11 cellular contexts compared by ENCODE assay signal in the genomic region with DNA sequence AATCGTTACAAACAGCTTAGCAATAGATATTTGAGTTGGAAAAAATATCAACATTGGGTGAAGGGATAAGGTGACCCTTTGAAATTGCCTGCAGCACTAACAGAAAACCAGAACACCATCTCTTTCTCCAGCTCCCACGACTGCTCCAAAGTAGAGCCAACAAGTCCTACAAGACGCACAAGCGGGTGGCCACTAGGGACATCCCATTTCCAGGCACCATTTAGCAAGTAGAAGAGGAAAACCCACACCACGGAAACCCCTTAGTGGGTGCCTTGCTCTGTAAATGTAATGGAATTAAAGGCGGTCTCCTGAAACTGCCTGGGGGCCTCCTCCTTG. TPM values are rescaled to one million over a fixed set of nuclear protein-coding genes. Genes with fewer than 3 reads are reported as not detected.
DNase-seq lines count a peak whose midpoint lies in the region; ATAC-seq, FAIRE-seq and TF ChIP-seq lines count a peak whose summit lies in the region.
"Had no signal": no experiment of that assay in that cellular context is flagged by ENCODE, and none has a peak within 500 bp of the region (broad histone marks: within the 10 kb centered on the region; RNA-seq: fewer than 3 reads in every experiment).

No MANE protein-coding gene starts in this region.

- no peak overlapping the region for H2BK120ac ChIP-seq in H1 (replicated peaks; ENCODE audit: low read depth, low read length)

- no peak overlapping the region for H2BK15ac ChIP-seq in H1 (ENCODE audit: low read length)

- H3K27ac Mint-ChIP-seq in activated naive CD8-positive, alpha-beta T cell treated with anti-CD3 and anti-CD28 coated beads, Interleukin-2, amount 10 ng/mL, durations not matched to agents 7 days and 5 days, result no peak overlapping the region
- H3K27ac Mint-ChIP-seq in activated naive CD8-positive, alpha-beta T cell treated with anti-CD3 and anti-CD28 coated beads for 36 hours, result no peak overlapping the region

- H3K36me3 ChIP-seq in H1 (ENCODE audit: control insufficient read depth in 2 of 4, insufficient read depth in 4 of 4, low read length in 3 of 4) (no peaks in the 10 kb centered on the region), mesodermal cell (ENCODE audit: control insufficient read depth, insufficient read depth, low read length) (no peaks in the 10 kb centered on the region), upper lobe of right lung (no peaks in the 10 kb centered on the region)

- H3K4me1 Mint-ChIP-seq in activated naive CD8-positive, alpha-beta T cell treated with anti-CD3 and anti-CD28 coated beads, Interleukin-2, amount 10 ng/mL, durations not matched to agents 7 days and 5 days, result no peaks in the 10 kb centered on the region
- H3K4me1 Mint-ChIP-seq in activated naive CD8-positive, alpha-beta T cell treated with anti-CD3 and anti-CD28 coated beads for 36 hours, result peaks cover 2% of the 10 kb centered on the region

- H3K18ac ChIP-seq in H1 (ENCODE audit: extremely low read depth, low read length), result no peak overlapping the region

- no peak for FAIRE-seq in H1 (lab: Jason Lieb, UNC)
- FAIRE-seq: colon had no signal

- CTCF ChIA-PET in H1 (lab: Charles Lee; ENCODE audit: partially characterized antibody), result no interaction called here

- POLR2A ChIA-PET in activated naive CD8-positive, alpha-beta T cell treated with anti-CD3 and anti-CD28 coated beads, Interleukin-2, amount 10 ng/mL, durations not matched to agents 7 days and 5 days (lab: Charles Lee), result no interaction called here
- POLR2A ChIA-PET in H1 (lab: Charles Lee; ENCODE audit: partially characterized antibody), result no interaction called here

- no peaks in the 10 kb centered on the region for H3K36me3 Mint-ChIP-seq in activated naive CD8-positive, alpha-beta T cell treated with anti-CD3 and anti-CD28 coated beads, Interleukin-2, amount 10 ng/mL, durations not matched to agents 7 days and 5 days
- no peaks in the 10 kb centered on the region for H3K36me3 Mint-ChIP-seq in activated naive CD8-positive, alpha-beta T cell treated with anti-CD3 and anti-CD28 coated beads for 36 hours

- no peak overlapping the region for H2AK5ac ChIP-seq in H1 (ENCODE audit: low read depth, low read length)

- H4K20me1 ChIP-seq in H1 (replicated peaks in 1 of 2; ENCODE audit: control insufficient read depth in 1 of 2, insufficient read depth in 2 of 2, low read length in 2 of 2), result no peaks in the 10 kb centered on the region

- peak overlapping the region in 1 of 4 experiments; percentile 63; a peak in 3 of 8 replicates for H3K4me3 ChIP-seq in H1 (ENCODE audit: extremely low read depth in 1 of 4, insufficient read depth in 2 of 4, low read depth in 3 of 4, low read length in 4 of 4)
- H3K4me3 ChIP-seq in mesodermal cell (ENCODE audit: extremely low read depth, insufficient read depth, low read length, poor library complexity, severe bottlenecking), result peak overlapping the region; percentile 48
- H3K4me3 ChIP-seq in upper lobe of right lung, result peak overlapping the region; percentile 46

- H2BK20ac ChIP-seq in H1 (ENCODE audit: low read length), result no peak overlapping the region

- H4K5ac ChIP-seq in H1 (ENCODE audit: insufficient read length, low read depth, low read length), result no peak overlapping the region

- 13% methylated on average over 4 of the region's 6 CpGs; no CpG with 5 or more reads in 1 of the 2 experiments for WGBS in H1 (ENCODE audit: extremely low coverage in 1 of 2, insufficient coverage in 1 of 2, insufficient read length in 1 of 2, insufficient replicate concordance in 2 of 2, low coverage in 1 of 2, low lambda C conversion rate in 2 of 2, missing lambda C conversion rate in 1 of 2), 2 experiments
- no CpG with 5 or more reads among the region's 6 CpGs for WGBS in mesodermal cell (ENCODE audit: insufficient coverage in 2 of 2), 2 experiments

- no peak for TF ChIP-seq EP300 in H1 (IDR thresholded peaks at IDR 0.05; ENCODE audit: borderline replicate concordance in 1 of 2, low read depth in 2 of 2, low read length in 2 of 2)

- no peaks in the 10 kb centered on the region for H3K9me3 Mint-ChIP-seq in activated naive CD8-positive, alpha-beta T cell treated with anti-CD3 and anti-CD28 coated beads, Interleukin-2, amount 10 ng/mL, durations not matched to agents 7 days and 5 days
- no peaks in the 10 kb centered on the region for H3K9me3 Mint-ChIP-seq in activated naive CD8-positive, alpha-beta T cell treated with anti-CD3 and anti-CD28 coated beads for 36 hours

- H4K91ac ChIP-seq in H1 (replicated peaks; ENCODE audit: insufficient read length, low read length), result no peak overlapping the region

- H2BK5ac ChIP-seq in H1 (ENCODE audit: low read depth, low read length), result no peak overlapping the region

- H3K9me3 ChIP-seq in H1 (ENCODE audit: insufficient read depth in 2 of 2, low read depth in 1 of 2, low read length in 1 of 2) (no peaks in the 10 kb centered on the region), mesodermal cell (ENCODE audit: control insufficient read depth, low read length) (no peaks in the 10 kb centered on the region), upper lobe of right lung (no peaks in the 10 kb centered on the region)

- TF ChIP-seq POLR2A in H1 (IDR thresholded peaks at IDR 0.05; ENCODE audit: control extremely low read depth in 1 of 2, low read depth in 2 of 2, low read length in 2 of 2), result no peak

- ATAC-seq in activated naive CD8-positive, alpha-beta T cell treated with anti-CD3 and anti-CD28 coated beads, Interleukin-2, amount 10 ng/mL, durations not matched to agents 7 days and 5 days (ENCODE audit: low read depth), result no peak
- ATAC-seq in upper lobe of right lung (no peak), GM19463 (IDR thresholded peaks at IDR 0.05; ENCODE audit: unreplicated experiment) (no peak)

- H3K27ac ChIP-seq in H1 (ENCODE audit: low read depth, low read length) (no peak overlapping the region), mesodermal cell (ENCODE audit: low read depth, low read length, severe bottlenecking) (no peak overlapping the region), upper lobe of right lung (no peak overlapping the region)
- H3K27ac ChIP-seq: KMS-11 had no signal

- H4K8ac ChIP-seq in H1 (ENCODE audit: extremely low read depth, insufficient read depth, low read length), result no peak overlapping the region

- intact Hi-C loops in upper lobe of right lung (cut with DNase I), result no loop called here

- H3K79me1 ChIP-seq in H1 (ENCODE audit: low read depth, low read length), result no peaks in the 10 kb centered on the region

- no peak overlapping the region for H2BK12ac ChIP-seq in H1 (ENCODE audit: low read depth, low read length)

- H3K4me1 ChIP-seq in H1 (replicated peaks in 1 of 4; ENCODE audit: control insufficient read depth in 3 of 4, insufficient read depth in 4 of 4, low read length in 3 of 4) (peaks cover 0 to 4% (median 2%) of the 10 kb centered on the region in 4 experiments; a peak in 3 of 7 replicates), mesodermal cell (ENCODE audit: control insufficient read depth, insufficient read depth, low read length, poor library complexity, severe bottlenecking) (peaks cover 2% of the 10 kb centered on the region), upper lobe of right lung (no peaks in the 10 kb centered on the region)

- no peak overlapping the region for H3K9ac ChIP-seq in H1 (replicated peaks in 1 of 4; ENCODE audit: extremely low read depth in 1 of 4, low read depth in 3 of 4, low read length in 3 of 4)
- H3K9ac ChIP-seq: KMS-11 had no signal

- H3K27me3 ChIP-seq in H1 (replicated peaks in 1 of 4; ENCODE audit: control insufficient read depth in 3 of 4, extremely low read depth in 1 of 4, insufficient read depth in 3 of 4, low read length in 3 of 4), result peaks cover 18 to 63% (median 42%) of the 10 kb centered on the region in 4 experiments
- no peaks in the 10 kb centered on the region for H3K27me3 ChIP-seq in upper lobe of right lung

- H3K23ac ChIP-seq in H1 (ENCODE audit: insufficient read length), result no peak overlapping the region

- TF ChIP-seq CTCF in H1 (IDR thresholded peaks at IDR 0.05; ENCODE audit: control extremely low read depth in 1 of 3, insufficient read depth in 1 of 3, low read depth in 1 of 3, low read length in 3 of 3), result peak in 1 of 3 experiments; percentile 1; a peak in 1 of 4 replicates
- TF ChIP-seq CTCF in upper lobe of right lung (IDR thresholded peaks at IDR 0.05), result no peak

- no peak overlapping the region for H2AFZ ChIP-seq in H1 (ENCODE audit: low read length)

- H3K79me2 ChIP-seq in H1 (ENCODE audit: control insufficient read depth in 1 of 2, insufficient read depth in 2 of 2, low read length in 2 of 2), result no peaks in the 10 kb centered on the region

- no peak for DNase-seq in activated naive CD8-positive, alpha-beta T cell treated with anti-CD3 and anti-CD28 coated beads, Interleukin-2, amount 10 ng/mL, durations not matched to agents 7 days and 5 days
- no peak for DNase-seq in activated naive CD8-positive, alpha-beta T cell treated with anti-CD3 and anti-CD28 coated beads for 36 hours
- DNase-seq in H1 (ENCODE audit: low read depth in 1 of 2, low spot score in 2 of 2) (no peak), upper lobe of right lung (no peak), DMS 273 (lab: John Stamatoyannopoulos, UW; ENCODE audit: unreplicated experiment) (no peak), ureter (ENCODE audit: low spot score) (no peak)
- DNase-seq: NCI-H510A treated with DMSO at 0.1 percent for 48 hours had no signal

- H3K4me2 ChIP-seq in H1 (ENCODE audit: insufficient read depth in 1 of 2, low read depth in 2 of 2, low read length in 2 of 2), result peak overlapping the region; percentile 73 to 88
- H3K4me2 ChIP-seq: KMS-11 had no signal

- no peak for TF ChIP-seq RAD21 in H1 (IDR thresholded peaks at IDR 0.05 in 1 of 2, conservative IDR thresholded peaks at IDR 0.05 in 1 of 2; ENCODE audit: low read depth in 2 of 2, low read length in 2 of 2)

- no peak overlapping the region for H3K14ac ChIP-seq in H1 (ENCODE audit: insufficient read length)

- H3K4ac ChIP-seq in H1 (replicated peaks; ENCODE audit: insufficient read length, low read depth, low read length), result no peak overlapping the region

- H3K23me2 ChIP-seq in H1 (ENCODE audit: low read depth, low read length), result peaks cover 8% of the 10 kb centered on the region; the same call in 1 of the 2 replicates

- peaks cover 46% of the 10 kb centered on the region for H3K27me3 Mint-ChIP-seq in activated naive CD8-positive, alpha-beta T cell treated with anti-CD3 and anti-CD28 coated beads, Interleukin-2, amount 10 ng/mL, durations not matched to agents 7 days and 5 days
- peaks cover 62% of the 10 kb centered on the region for H3K27me3 Mint-ChIP-seq in activated naive CD8-positive, alpha-beta T cell treated with anti-CD3 and anti-CD28 coated beads for 36 hours

- H3K56ac ChIP-seq in H1 (replicated peaks; ENCODE audit: insufficient read length, low read depth, low read length), result no peak overlapping the region

- H3K4me3 Mint-ChIP-seq in activated naive CD8-positive, alpha-beta T cell treated with anti-CD3 and anti-CD28 coated beads, Interleukin-2, amount 10 ng/mL, durations not matched to agents 7 days and 5 days, result peak overlapping the region; percentile 25
- no peak overlapping the region for H3K4me3 Mint-ChIP-seq in activated naive CD8-positive, alpha-beta T cell treated with anti-CD3 and anti-CD28 coated beads for 36 hours

RNA-seq across cellular contexts. Expression of a gene that starts 1.9 kb away (rescaled TPM):
- total RNA-seq in activated naive CD8-positive, alpha-beta T cell treated with anti-CD3 and anti-CD28 coated beads, Interleukin-2, amount 10 ng/mL, durations not matched to agents 7 days and 5 days, result not detected
- total RNA-seq in activated naive CD8-positive, alpha-beta T cell treated with anti-CD3 and anti-CD28 coated beads for 36 hours, result not detected
- total RNA-seq in H1 (2021; fragmentation: NEBNext Ultra II Directional; extraction: Animal tissue kit (Norgen Biotek cat#: 25700)), result 0.63 and 0.82 TPM in 2 replicates
- polyA plus RNA-seq in H1 (2011; rRNA removed), result 0.35 and 0.44 TPM in 2 replicates
- polyA plus RNA-seq in H1 (2011; cell fraction: cytosol; rRNA removed), result 0.43 TPM
- polyA plus RNA-seq in H1 (2011; cell fraction: nucleus; rRNA removed), result 0.71 TPM
- 0.25 to 0.50 TPM (median 0.44 TPM) in 4 replicates for polyA plus RNA-seq in H1 (2012, experiment 1 of 2)
- 0.37 TPM for polyA plus RNA-seq in H1 (2012, experiment 2 of 2)
- polyA plus RNA-seq in H1 (2013, experiment 1 of 2), result 0.53 TPM
- polyA plus RNA-seq in H1 (2013, experiment 2 of 2), result 0.48 TPM
- 0.39 and 0.82 TPM in 2 replicates for polyA minus RNA-seq in H1 (2011; rRNA and poly(A)+ RNA removed)
- polyA minus RNA-seq in H1 (2011; cell fraction: cytosol; rRNA and poly(A)+ RNA removed), result not detected
- 2.1 TPM for polyA minus RNA-seq in H1 (2011; cell fraction: nucleus; rRNA and poly(A)+ RNA removed)
- 7.4 TPM for polyA plus RNA-seq in mesodermal cell (2013, experiment 1 of 2)
- polyA plus RNA-seq in mesodermal cell (2013, experiment 2 of 2), result 8.7 TPM
- total RNA-seq in upper lobe of right lung (17.1 TPM), ureter (29.6 TPM)
